In genomic region chrX:150338615-150339014, GRCh38 we compare ENCODE assay signal across 25 cellular contexts. TPM values are rescaled to one million over a fixed set of nuclear protein-coding genes. Genes with fewer than 3 reads are reported as not detected.
DNase-seq lines count a peak whose midpoint lies in the region; ATAC-seq and TF ChIP-seq lines count a peak whose summit lies in the region.
"Had no signal": no experiment of that assay in that cellular context is flagged by ENCODE, and none has a peak within 500 bp of the region (broad histone marks: within the 10 kb centered on the region; RNA-seq: fewer than 3 reads in every experiment).

No MANE protein-coding gene starts in this region.

- no peak overlapping the region for H2AFZ ChIP-seq in IMR-90 (replicated peaks; ENCODE audit: low read length, poor library complexity)

- H2AK9ac ChIP-seq in IMR-90 (replicated peaks; ENCODE audit: low read depth, low read length, poor library complexity) = peak overlapping the region; percentile 16

- intact Hi-C loops in IMR-90 (cut with micrococcal nuclease) (no loop called here), colonic mucosa (cut with DNase I) (no loop called here)
- intact Hi-C loops in activated naive CD4-positive, alpha-beta T cell treated with anti-CD3 and anti-CD28 coated beads for 36 hours (cut with micrococcal nuclease) = no loop called here

- POLR2A ChIA-PET in HEK293 (lab: Yijun Ruan, JAX) (no interaction called here), IMR-90 (lab: Charles Lee; ENCODE audit: unreplicated experiment) (no interaction called here)

- H3K4me1 Mint-ChIP-seq in activated naive CD4-positive, alpha-beta T cell treated with anti-CD3 and anti-CD28 coated beads for 36 hours (ENCODE audit: low read depth) = no peaks in the 10 kb centered on the region

- H3K36me3 ChIP-seq in HEK293 (ENCODE audit: control insufficient read depth in 2 of 2, insufficient read depth in 1 of 2, low read length in 2 of 2) (no peaks in the 10 kb centered on the region), IMR-90 (ENCODE audit: control insufficient read depth, insufficient read depth, low read length) (no peaks in the 10 kb centered on the region), colonic mucosa (no peaks in the 10 kb centered on the region)
- H3K36me3 ChIP-seq: BE2C, BLaER1 had no signal

- DNase-seq in IMR-90 = no peak
- peak; percentile 10 for DNase-seq in occipital lobe (lab: John Stamatoyannopoulos, UW)
- DNase-seq in colonic mucosa = no peak
- DNase-seq in activated naive CD4-positive, alpha-beta T cell treated with anti-CD3 and anti-CD28 coated beads for 36 hours = no peak
- DNase-seq in inferior parietal cortex (ENCODE audit: extremely low spot score) = no peak
- DNase-seq: 8988T; ACHN; BE2C; C1 segment of cervical spinal cord; CD4-positive, alpha-beta memory T cell; CD4-positive, CD25-positive, alpha-beta regulatory T cell; CD8-positive, alpha-beta memory T cell; COR-L47; DMS 273 treated with DMSO at 0.1 percent for 48 hours; DMS153; DMS53; DMS79; DND-41; EL; GDM1 had no signal

- TF ChIP-seq CTCF in HEK293 (tag by site-specific recombination; IDR thresholded peaks at IDR 0.05) (no peak), IMR-90 (conservative IDR thresholded peaks at IDR 0.05; ENCODE audit: low read depth, low read length) (no peak), colonic mucosa (IDR thresholded peaks at IDR 0.05) (no peak)

- no peaks in the 10 kb centered on the region for H3K9me3 Mint-ChIP-seq in activated naive CD4-positive, alpha-beta T cell treated with anti-CD3 and anti-CD28 coated beads for 36 hours
- H3K9me3 Mint-ChIP-seq: CD4-positive, alpha-beta memory T cell; CD4-positive, CD25-positive, alpha-beta regulatory T cell; CD8-positive, alpha-beta memory T cell had no signal

- no peak for TF ChIP-seq POLR2A in IMR-90 (IDR thresholded peaks at IDR 0.05; ENCODE audit: low read depth, low read length)

- H3K36me3 Mint-ChIP-seq in activated naive CD4-positive, alpha-beta T cell treated with anti-CD3 and anti-CD28 coated beads for 36 hours (ENCODE audit: low read depth) = no peaks in the 10 kb centered on the region
- H3K36me3 Mint-ChIP-seq: CD14-positive monocyte; CD4-positive, alpha-beta memory T cell; CD4-positive, CD25-positive, alpha-beta regulatory T cell; CD8-positive, alpha-beta memory T cell had no signal

- no peak overlapping the region for H2BK120ac ChIP-seq in IMR-90 (ENCODE audit: low read depth, low read length)

- no peaks in the 10 kb centered on the region for H3K4me1 ChIP-seq in HEK293 (ENCODE audit: control insufficient read depth, insufficient read depth, low read length)
- no peaks in the 10 kb centered on the region for H3K4me1 ChIP-seq in IMR-90 (ENCODE audit: control insufficient read depth, insufficient read depth, low read length)
- H3K4me1 ChIP-seq in colonic mucosa = no peaks in the 10 kb centered on the region
- H3K4me1 ChIP-seq: BE2C had no signal

- no peak for TF ChIP-seq RAD21 in IMR-90 (IDR thresholded peaks at IDR 0.05; ENCODE audit: low read length)

- H3K27me3 Mint-ChIP-seq in activated naive CD4-positive, alpha-beta T cell treated with anti-CD3 and anti-CD28 coated beads for 36 hours (ENCODE audit: low read depth) = no peaks in the 10 kb centered on the region
- H3K27me3 Mint-ChIP-seq: CD4-positive, alpha-beta memory T cell; CD4-positive, CD25-positive, alpha-beta regulatory T cell had no signal

- no peak overlapping the region for H4K5ac ChIP-seq in IMR-90 (ENCODE audit: low read depth, low read length)

- no peak for ATAC-seq in IMR-90 (ENCODE audit: low read depth)
- ATAC-seq: GM12878 had no signal

- no peaks in the 10 kb centered on the region for H3K79me1 ChIP-seq in IMR-90 (ENCODE audit: low read depth in 1 of 2, low read length in 2 of 2)

- no peak overlapping the region for H3K27ac Mint-ChIP-seq in activated naive CD4-positive, alpha-beta T cell treated with anti-CD3 and anti-CD28 coated beads for 36 hours
- H3K27ac Mint-ChIP-seq: CD4-positive, alpha-beta memory T cell; CD4-positive, CD25-positive, alpha-beta regulatory T cell; CD8-positive, alpha-beta memory T cell had no signal

- WGBS in IMR-90 (ENCODE audit: extremely low coverage in 2 of 2, insufficient read length in 1 of 2), 2 experiments = 69% methylated on average over 6 of the region's 8 CpGs; no CpG with 5 or more reads in 1 of the 2 experiments

- peaks cover 5% of the 10 kb centered on the region; the same call in 1 of the 2 replicates for H3K27me3 ChIP-seq in IMR-90 (ENCODE audit: control insufficient read depth, insufficient read depth, low read length)
- H3K27me3 ChIP-seq in colonic mucosa = no peaks in the 10 kb centered on the region
- H3K27me3 ChIP-seq: BE2C, BLaER1 had no signal

- peaks cover 3% of the 10 kb centered on the region; the same call in 1 of the 2 replicates for H3K9me1 ChIP-seq in IMR-90 (ENCODE audit: insufficient read depth, low read length)

- no peak overlapping the region for H3K14ac ChIP-seq in IMR-90 (replicated peaks; ENCODE audit: low read depth, low read length)

- H3K4ac ChIP-seq in IMR-90 (ENCODE audit: low read depth, low read length) = no peak overlapping the region

- H3K9ac ChIP-seq in IMR-90 (ENCODE audit: low read depth, low read length) (no peak overlapping the region), colonic mucosa (ENCODE audit: low read depth in 2 of 2, low read length in 2 of 2) (no peak overlapping the region)
- H3K9ac ChIP-seq: BLaER1 had no signal

- H3K4me2 ChIP-seq in IMR-90 (ENCODE audit: low read depth, low read length) = no peak overlapping the region
- H3K4me2 ChIP-seq: BLaER1 had no signal

- H4K91ac ChIP-seq in IMR-90 (ENCODE audit: insufficient read depth, low read depth, low read length) = no peak overlapping the region

- H3K27ac ChIP-seq in HEK293 (ENCODE audit: extremely low read depth, low read depth, low read length) (no peak overlapping the region), IMR-90 (ENCODE audit: insufficient read depth, low read length) (no peak overlapping the region), colonic mucosa (no peak overlapping the region)
- H3K27ac ChIP-seq: BLaER1 had no signal

- H3K9me3 ChIP-seq in HEK293 (ENCODE audit: control insufficient read depth, insufficient read depth, low read depth, low read length) (no peaks in the 10 kb centered on the region), IMR-90 (ENCODE audit: control insufficient read depth, insufficient read depth, low read length) (no peaks in the 10 kb centered on the region), colonic mucosa (no peaks in the 10 kb centered on the region)
- H3K9me3 ChIP-seq: BE2C, BLaER1 had no signal

- H3K18ac ChIP-seq in IMR-90 (ENCODE audit: low read depth, low read length) = no peak overlapping the region

- in situ Hi-C loops in IMR-90 (cut with MboI; ENCODE audit: low sequenced_read_pairs) = no loop called here

- H3K4me3 Mint-ChIP-seq in activated naive CD4-positive, alpha-beta T cell treated with anti-CD3 and anti-CD28 coated beads for 36 hours = no peak overlapping the region
- H3K4me3 Mint-ChIP-seq: CD14-positive monocyte; CD4-positive, alpha-beta memory T cell; CD8-positive, alpha-beta memory T cell had no signal

- BruUV-seq in IMR-90 (replicated peaks; lab: Mats Ljungman, UMichigan) = no TSS peak

- H2AK5ac ChIP-seq in IMR-90 (ENCODE audit: low read depth, low read length) = no peak overlapping the region

- H2BK5ac ChIP-seq in IMR-90 (ENCODE audit: low read depth, low read length, poor library complexity, severe bottlenecking) = no peak overlapping the region

- dilution Hi-C loops in IMR-90 (cut with HindIII; ENCODE audit: low sequenced_read_pairs, unreplicated experiment) = no loop called here

- H4K20me1 ChIP-seq in IMR-90 (ENCODE audit: insufficient read depth, low read length) = no peaks in the 10 kb centered on the region
- H4K20me1 ChIP-seq: BLaER1 had no signal

- CTCF ChIA-PET in HEK293 (lab: Yijun Ruan, JAX) = no interaction called here
- CTCF ChIA-PET in IMR-90 (lab: Yijun Ruan, JAX) = no interaction called here
- CTCF ChIA-PET in activated naive CD4-positive, alpha-beta T cell treated with anti-CD3 and anti-CD28 coated beads for 36 hours (lab: Charles Lee) = no interaction called here

- H3K4me3 ChIP-seq in HEK293 (ENCODE audit: low read depth, low read length) = no peak overlapping the region
- H3K4me3 ChIP-seq in IMR-90 (ENCODE audit: insufficient read depth, low read depth, low read length) = no peak overlapping the region
- H3K4me3 ChIP-seq in colonic mucosa = no peak overlapping the region
- H3K4me3 ChIP-seq: BLaER1, GM12878 had no signal

- H3K23ac ChIP-seq in IMR-90 (ENCODE audit: low read depth, low read length) = no peak overlapping the region

- no peak overlapping the region for H4K8ac ChIP-seq in IMR-90 (ENCODE audit: low read depth in 2 of 2, low read length in 2 of 2)

- H3K56ac ChIP-seq in IMR-90 (ENCODE audit: extremely low read depth, insufficient read depth, low read length) = no peak overlapping the region

- no peak overlapping the region for H2BK15ac ChIP-seq in IMR-90 (ENCODE audit: low read depth, low read length)

- H2BK20ac ChIP-seq in IMR-90 (ENCODE audit: low read depth, low read length) = no peak overlapping the region

TF ChIP-seq in HEK293, 187 proteins besides CTCF, POLR2A, EP300 and RAD21:
- TF ChIP-seq ZIC2 (tag by site-specific recombination; IDR thresholded peaks at IDR 0.05) (peak; percentile 64; the same call in 1 of the 2 replicates), ZNF677 (tag by site-specific recombination; IDR thresholded peaks at IDR 0.05) (no peak)

TF ChIP-seq in IMR-90, 13 proteins besides CTCF, POLR2A, EP300 and RAD21 (continues in another document):
- TF ChIP-seq CEBPB (IDR thresholded peaks at IDR 0.05; ENCODE audit: low read depth, low read length) (no peak), BHLHE40 (IDR thresholded peaks at IDR 0.05; ENCODE audit: low read depth, low read length) (no peak), RFX5 (IDR thresholded peaks at IDR 0.05; ENCODE audit: low read depth, low read length) (no peak), USF2 (IDR thresholded peaks at IDR 0.05; ENCODE audit: low read depth, low read length) (no peak)

RNA-seq across cellular contexts. Expression of gene MAMLD1, which starts 24.5 kb away (rescaled TPM):
- total RNA-seq in IMR-90 (2012; rRNA removed) (1.4 TPM in 2 replicates), occipital lobe (0.94 TPM), colonic mucosa (under 1 TPM; 0.49 to 0.93 TPM)
- polyA plus RNA-seq in IMR-90 (2012; rRNA removed) = 10.6 and 11.0 TPM in 2 replicates
- polyA plus RNA-seq in IMR-90 (2012; cell fraction: cytosol; rRNA removed) = 4.8 and 7.3 TPM in 2 replicates
- polyA plus RNA-seq in IMR-90 (2012; cell fraction: nucleus; rRNA removed; ENCODE audit: low replicate concordance) = 34.4 and 43.8 TPM in 2 replicates
- 1 to 10 TPM; 1.7 to 1.8 TPM for total RNA-seq in activated naive CD4-positive, alpha-beta T cell treated with anti-CD3 and anti-CD28 coated beads for 36 hours
- total RNA-seq: G401, GM12878 had no signal
- polyA plus RNA-seq: CD14-positive monocyte had no signal
